ENCODE assay signal across 9 cellular contexts in genomic region chr14:23605931-23606585, GRCh38. TPM values are rescaled to one million over a fixed set of nuclear protein-coding genes. Genes with fewer than 3 reads are reported as not detected.
A peak's percentile ranks its signal among the peaks of the same experiment; 100 is the strongest.
DNase-seq lines count a peak whose midpoint lies in the region; ATAC-seq and TF ChIP-seq lines count a peak whose summit lies in the region.
"Had no signal": no experiment of that assay in that cellular context is flagged by ENCODE, and none has a peak within 500 bp of the region (broad histone marks: within the 10 kb centered on the region; RNA-seq: fewer than 3 reads in every experiment).

No MANE protein-coding gene starts in this region.

- ATAC-seq in GM18499 (IDR thresholded peaks at IDR 0.05; ENCODE audit: insufficient read depth, unreplicated experiment) (peak; percentile 82), GM19452 (IDR thresholded peaks at IDR 0.05; ENCODE audit: unreplicated experiment) (peak; percentile 78), HG03066 (IDR thresholded peaks at IDR 0.05; ENCODE audit: low read depth, unreplicated experiment) (peak; percentile 65)

- no peak overlapping the region for H2AFZ ChIP-seq in hepatocyte

- no peaks in the 10 kb centered on the region for H4K20me1 ChIP-seq in hepatocyte (ENCODE audit: insufficient read depth, poor library complexity, severe bottlenecking)

- no peaks in the 10 kb centered on the region for H3K9me2 ChIP-seq in hepatocyte (replicated peaks; ENCODE audit: insufficient read depth)

- peak; percentile 14 for DNase-seq in activated naive CD8-positive, alpha-beta T cell treated with anti-CD3 and anti-CD28 coated beads for 36 hours
- DNase-seq in hepatocyte (ENCODE audit: low spot score): no peak
- DNase-seq in SIG-M5 treated with dmso at 0.1 percent for 504 hours (lab: John Stamatoyannopoulos, UW; ENCODE audit: unreplicated experiment): no peak
- DNase-seq in tibial artery: no peak
- DNase-seq in NCI-H748 treated with DMSO at 0.1 percent for 48 hours (lab: John Stamatoyannopoulos, UW): no peak
- DNase-seq: MM.1S had no signal

- intact Hi-C loops in tibial artery (cut with DNase I; ENCODE audit: low total_unique reads): no loop called here

- no peak overlapping the region for H3K4me2 ChIP-seq in hepatocyte

- H3K9me3 Mint-ChIP-seq in activated naive CD8-positive, alpha-beta T cell treated with anti-CD3 and anti-CD28 coated beads for 36 hours: peaks cover 12% of the 10 kb centered on the region

- H3K27ac ChIP-seq in hepatocyte (no peak overlapping the region), tibial artery (no peak overlapping the region)

- H3K4me1 ChIP-seq in hepatocyte (ENCODE audit: insufficient read depth): peaks cover 15% of the 10 kb centered on the region
- H3K4me1 ChIP-seq in tibial artery: no peaks in the 10 kb centered on the region

- H3K36me3 Mint-ChIP-seq in activated naive CD8-positive, alpha-beta T cell treated with anti-CD3 and anti-CD28 coated beads for 36 hours: peaks cover 7% of the 10 kb centered on the region

- peaks cover 36% of the 10 kb centered on the region for H3K4me1 Mint-ChIP-seq in activated naive CD8-positive, alpha-beta T cell treated with anti-CD3 and anti-CD28 coated beads for 36 hours

- H3K27me3 Mint-ChIP-seq in activated naive CD8-positive, alpha-beta T cell treated with anti-CD3 and anti-CD28 coated beads for 36 hours: no peaks in the 10 kb centered on the region

- no peaks in the 10 kb centered on the region for H3K36me3 ChIP-seq in hepatocyte (replicated peaks; ENCODE audit: insufficient read depth, low read depth)
- H3K36me3 ChIP-seq in tibial artery: no peaks in the 10 kb centered on the region

- no peaks in the 10 kb centered on the region for H3K9me3 ChIP-seq in hepatocyte (ENCODE audit: low read depth)
- no peaks in the 10 kb centered on the region for H3K9me3 ChIP-seq in tibial artery

- no peak overlapping the region for H3K4me3 ChIP-seq in hepatocyte
- no peak overlapping the region for H3K4me3 ChIP-seq in tibial artery

- TF ChIP-seq CTCF in hepatocyte (IDR thresholded peaks at IDR 0.05; ENCODE audit: poor library complexity): no peak
- TF ChIP-seq CTCF in tibial artery (IDR thresholded peaks at IDR 0.05): no peak

- H3K79me2 ChIP-seq in hepatocyte: no peaks in the 10 kb centered on the region

- H3K4me3 Mint-ChIP-seq in activated naive CD8-positive, alpha-beta T cell treated with anti-CD3 and anti-CD28 coated beads for 36 hours: no peak overlapping the region

- H3K27me3 ChIP-seq in hepatocyte (no peaks in the 10 kb centered on the region), tibial artery (peaks cover 0 to 10% of the 10 kb centered on the region in 2 donors)

- peak overlapping the region; percentile 72 for H3K27ac Mint-ChIP-seq in activated naive CD8-positive, alpha-beta T cell treated with anti-CD3 and anti-CD28 coated beads for 36 hours

- WGBS in hepatocyte (ENCODE audit: low lambda C conversion rate, missing lambda C conversion rate): 74% methylated on average over 6 of the region's 6 CpGs

RNA-seq across cellular contexts. Expression of gene JPH4, which starts 27.5 kb away (rescaled TPM):
- under 1 TPM; 0.72 to 0.74 TPM for total RNA-seq in activated naive CD8-positive, alpha-beta T cell treated with anti-CD3 and anti-CD28 coated beads for 36 hours
- 2.3 and 2.7 TPM in 2 replicates for total RNA-seq in hepatocyte
- 1.7 and 2.7 TPM in 2 replicates for polyA plus RNA-seq in hepatocyte

RNA-seq across cellular contexts. Expression of gene DHRS2, which starts 30.1 kb away (rescaled TPM):
- total RNA-seq in activated naive CD8-positive, alpha-beta T cell treated with anti-CD3 and anti-CD28 coated beads for 36 hours: 10 to 100 TPM; 10.4 to 11.6 TPM
- total RNA-seq in hepatocyte: 10.4 and 13.2 TPM in 2 replicates
- polyA plus RNA-seq in hepatocyte: 14.2 and 15.1 TPM in 2 replicates

RNA-seq across cellular contexts. Expression of gene AP1G2, which starts 38.5 kb away (rescaled TPM):
- total RNA-seq in activated naive CD8-positive, alpha-beta T cell treated with anti-CD3 and anti-CD28 coated beads for 36 hours: 100 to 1,000 TPM; 118 to 124 TPM
- total RNA-seq in hepatocyte: 87.5 and 114 TPM in 2 replicates
- 191 and 282 TPM in 2 replicates for polyA plus RNA-seq in hepatocyte

RNA-seq across cellular contexts. Expression of gene THTPA, which starts 50.0 kb away (rescaled TPM):
- 1 to 10 TPM; 7.6 to 9.4 TPM for total RNA-seq in activated naive CD8-positive, alpha-beta T cell treated with anti-CD3 and anti-CD28 coated beads for 36 hours
- 13.5 and 20.4 TPM in 2 replicates for total RNA-seq in hepatocyte
- 14.2 and 15.5 TPM in 2 replicates for polyA plus RNA-seq in hepatocyte

RNA-seq across cellular contexts. Expression of gene ZFHX2, which starts 54.5 kb away (rescaled TPM):
- 1 to 10 TPM in 1 of 2 experiments, under 1 TPM in 1; 0.85 to 1.1 TPM for total RNA-seq in activated naive CD8-positive, alpha-beta T cell treated with anti-CD3 and anti-CD28 coated beads for 36 hours
- 0.28 and 1.4 TPM in 2 replicates for total RNA-seq in hepatocyte
- 1.5 and 2.2 TPM in 2 replicates for polyA plus RNA-seq in hepatocyte
